Comparison of ENCODE assay signal across 26 cellular contexts in the genomic region with DNA sequence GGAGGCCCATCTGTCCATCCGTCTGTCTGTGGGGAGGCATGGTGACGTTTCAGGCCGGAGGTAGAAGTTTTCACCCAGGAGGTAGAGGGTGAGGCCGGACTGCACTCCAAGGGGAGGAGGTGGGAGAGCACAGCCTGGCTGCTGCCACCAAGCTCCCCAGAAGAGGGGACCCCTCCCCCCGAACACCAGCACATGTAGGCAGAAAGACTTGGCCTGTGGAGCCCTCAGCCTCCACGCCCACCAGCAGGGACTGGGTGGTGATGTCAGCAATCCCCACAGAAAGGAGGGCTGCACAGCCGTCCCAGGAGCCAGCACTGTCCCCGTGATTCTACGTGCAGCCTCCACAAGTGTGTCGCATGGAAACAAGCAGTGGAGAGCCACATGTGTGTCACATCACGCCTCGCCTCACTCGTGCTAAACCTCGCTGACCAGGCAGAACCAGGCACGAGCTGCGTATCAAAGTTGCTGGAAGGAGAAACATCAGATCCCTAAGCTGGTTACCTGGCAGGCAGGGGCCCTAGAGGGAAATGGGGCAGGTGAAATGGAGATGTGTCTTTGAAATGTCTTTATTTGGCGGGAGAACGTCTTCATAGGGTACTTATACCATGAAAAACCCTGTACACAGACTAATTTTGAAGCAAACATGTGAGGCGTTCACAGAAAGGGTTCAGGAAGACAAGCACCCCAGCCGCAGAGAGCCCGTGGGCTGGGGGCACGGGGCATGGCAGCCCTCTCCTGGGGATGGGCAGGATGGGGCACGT. TPM values are rescaled to one million over a fixed set of nuclear protein-coding genes. Genes with fewer than 3 reads are reported as not detected.
DNase-seq lines count a peak whose midpoint lies in the region; ATAC-seq and TF ChIP-seq lines count a peak whose summit lies in the region.
"Had no signal": no experiment of that assay in that cellular context is flagged by ENCODE, and none has a peak within 500 bp of the region (broad histone marks: within the 10 kb centered on the region; RNA-seq: fewer than 3 reads in every experiment).

No MANE protein-coding gene starts in this region.

- no peaks in the 10 kb centered on the region for H3F3A ChIP-seq in smooth muscle cell (ENCODE audit: low read depth)

- ATAC-seq in Right ventricle myocardium superior (ENCODE audit: poor library complexity) (no peak), GM21360 (IDR thresholded peaks at IDR 0.05; ENCODE audit: unreplicated experiment) (no peak), GM18520 (IDR thresholded peaks at IDR 0.05; ENCODE audit: unreplicated experiment) (no peak)
- ATAC-seq: stimulated activated memory B cell treated with anti-CD40 and anti-IgM and Interleukin-4, amounts not matched to agents 10 μg/mL and 1 μg/mL and 100 μg/mL, for 72 hours had no signal

- H3K36me3 ChIP-seq in cardiac muscle cell = no peaks in the 10 kb centered on the region
- H3K36me3 ChIP-seq in hepatocyte (replicated peaks; ENCODE audit: insufficient read depth, low read depth) = no peaks in the 10 kb centered on the region
- no peaks in the 10 kb centered on the region for H3K36me3 ChIP-seq in smooth muscle cell (ENCODE audit: low read depth)
- H3K36me3 ChIP-seq: sigmoid colon, uterus had no signal

- H3K27me3 ChIP-seq in cardiac muscle cell (no peaks in the 10 kb centered on the region), hepatocyte (no peaks in the 10 kb centered on the region), smooth muscle cell (ENCODE audit: low read depth) (no peaks in the 10 kb centered on the region)
- H3K27me3 ChIP-seq: dorsolateral prefrontal cortex, sigmoid colon, uterus had no signal

- WGBS in hepatocyte (ENCODE audit: low lambda C conversion rate, missing lambda C conversion rate) = 78% methylated on average over 23 of the region's 23 CpGs
- WGBS in smooth muscle cell (ENCODE audit: low lambda C conversion rate) = 77% methylated on average over 23 of the region's 23 CpGs

- H3K4me1 ChIP-seq in cardiac muscle cell (ENCODE audit: low read depth) = peaks cover 39% of the 10 kb centered on the region
- peaks cover 58% of the 10 kb centered on the region for H3K4me1 ChIP-seq in hepatocyte (ENCODE audit: insufficient read depth)
- peaks cover 18% of the 10 kb centered on the region for H3K4me1 ChIP-seq in smooth muscle cell (ENCODE audit: low read depth)

- no peaks in the 10 kb centered on the region for H3K9me3 ChIP-seq in cardiac muscle cell (ENCODE audit: low read depth)
- H3K9me3 ChIP-seq in hepatocyte (ENCODE audit: low read depth) = no peaks in the 10 kb centered on the region
- no peaks in the 10 kb centered on the region for H3K9me3 ChIP-seq in smooth muscle cell (replicated peaks; ENCODE audit: low read depth)
- H3K9me3 ChIP-seq: sigmoid colon, uterus had no signal

- H3K27ac ChIP-seq in cardiac muscle cell (peak overlapping the region; percentile 67), hepatocyte (peak overlapping the region; percentile 90), smooth muscle cell (ENCODE audit: low read depth) (no peak overlapping the region)
- H3K27ac ChIP-seq: dorsolateral prefrontal cortex, KMS-11, SK-N-MC, uterus had no signal

- no peaks in the 10 kb centered on the region for H3K9me3 Mint-ChIP-seq in activated T-helper 1 cell treated with anti-CD3 and anti-CD28 coated beads, Interleukin-12 subunit alpha, Interleukin-12 subunit beta, Interleukin-2, Interleukin-4 antibody, amounts not matched to agents 30 ng/mL and 10 ng/mL and 1 ng/mL, durations not matched to agents 14 hours and 24 hours and 36 hours
- H3K9me3 Mint-ChIP-seq: stimulated activated memory B cell treated with anti-CD40 and anti-IgM and Interleukin-4, amounts not matched to agents 10 μg/mL and 1 μg/mL and 100 μg/mL, for 72 hours had no signal

- DNase-seq in cardiac muscle cell (ENCODE audit: low read depth in 1 of 2, low spot score in 1 of 2) (no peak), Right ventricle myocardium superior (no peak), hepatocyte (ENCODE audit: low spot score) (no peak), smooth muscle cell (lab: John Stamatoyannopoulos, UW; ENCODE audit: unreplicated experiment) (no peak), NCI-H1694 (lab: John Stamatoyannopoulos, UW) (no peak)
- no peak for DNase-seq in activated T-helper 1 cell treated with anti-CD3 and anti-CD28 coated beads, Interleukin-12 subunit alpha, Interleukin-12 subunit beta, Interleukin-2, Interleukin-4 antibody, amounts not matched to agents 30 ng/mL and 10 ng/mL and 1 ng/mL, durations not matched to agents 14 hours and 24 hours and 36 hours (ENCODE audit: low spot score)
- DNase-seq: activated CD4-positive, alpha-beta T cell treated with anti-CD3 and anti-CD28 coated beads for 1 hour; activated CD8-positive, alpha-beta memory T cell treated with anti-CD3 and anti-CD28 coated beads for 24 hours; activated effector memory CD4-positive, alpha-beta T cell treated with anti-CD3 and anti-CD28 coated beads, Interleukin-2, amount 50 U/mL, for 16 hours; cerebellar nuclear complex; DMS153; dorsolateral prefrontal cortex; kidney glomerular epithelial cell; MM.1S; NCI-H1436; NCI-H446 treated with DMSO at 0.1 percent for 48 hours; RPMI8226; stimulated activated CD4-positive, alpha-beta T cell treated with anti-CD3 and anti-CD28 coated beads, Interleukin-4, amount 100 ng/mL, for 4 hours had no signal

- no peak overlapping the region for H3K4me2 ChIP-seq in hepatocyte
- peak overlapping the region; percentile 71 for H3K4me2 ChIP-seq in smooth muscle cell
- H3K4me2 ChIP-seq: KMS-11 had no signal

- no peak for TF ChIP-seq CTCF in cardiac muscle cell (IDR thresholded peaks at IDR 0.05; ENCODE audit: low read depth, low read length)
- no peak for TF ChIP-seq CTCF in hepatocyte (IDR thresholded peaks at IDR 0.05; ENCODE audit: poor library complexity)
- TF ChIP-seq CTCF in smooth muscle cell (IDR thresholded peaks at IDR 0.05; ENCODE audit: borderline replicate concordance, insufficient read depth, poor library complexity, severe bottlenecking) = no peak

- no peaks in the 10 kb centered on the region for H3K9me2 ChIP-seq in hepatocyte (replicated peaks; ENCODE audit: insufficient read depth)

- no peak overlapping the region for H2AFZ ChIP-seq in hepatocyte
- no peak overlapping the region for H2AFZ ChIP-seq in smooth muscle cell (ENCODE audit: low read depth)

- peaks cover 2% of the 10 kb centered on the region for H3K27me3 Mint-ChIP-seq in activated T-helper 1 cell treated with anti-CD3 and anti-CD28 coated beads, Interleukin-12 subunit alpha, Interleukin-12 subunit beta, Interleukin-2, Interleukin-4 antibody, amounts not matched to agents 30 ng/mL and 10 ng/mL and 1 ng/mL, durations not matched to agents 14 hours and 24 hours and 36 hours (ENCODE audit: insufficient read depth)
- H3K27me3 Mint-ChIP-seq: stimulated activated memory B cell treated with anti-CD40 and anti-IgM and Interleukin-4, amounts not matched to agents 10 μg/mL and 1 μg/mL and 100 μg/mL, for 72 hours had no signal

- no peaks in the 10 kb centered on the region for H3K36me3 Mint-ChIP-seq in activated T-helper 1 cell treated with anti-CD3 and anti-CD28 coated beads, Interleukin-12 subunit alpha, Interleukin-12 subunit beta, Interleukin-2, Interleukin-4 antibody, amounts not matched to agents 30 ng/mL and 10 ng/mL and 1 ng/mL, durations not matched to agents 14 hours and 24 hours and 36 hours (ENCODE audit: low read depth)
- H3K36me3 Mint-ChIP-seq: stimulated activated memory B cell treated with anti-CD40 and anti-IgM and Interleukin-4, amounts not matched to agents 10 μg/mL and 1 μg/mL and 100 μg/mL, for 72 hours had no signal

- H3K9ac ChIP-seq in smooth muscle cell (ENCODE audit: low read depth) = no peak overlapping the region
- H3K9ac ChIP-seq: KMS-11 had no signal

- H4K20me1 ChIP-seq in hepatocyte (ENCODE audit: insufficient read depth, poor library complexity, severe bottlenecking) (no peaks in the 10 kb centered on the region), smooth muscle cell (ENCODE audit: low read depth) (no peaks in the 10 kb centered on the region)

- H3K4me1 Mint-ChIP-seq in activated T-helper 1 cell treated with anti-CD3 and anti-CD28 coated beads, Interleukin-12 subunit alpha, Interleukin-12 subunit beta, Interleukin-2, Interleukin-4 antibody, amounts not matched to agents 30 ng/mL and 10 ng/mL and 1 ng/mL, durations not matched to agents 14 hours and 24 hours and 36 hours (ENCODE audit: low read depth) = no peaks in the 10 kb centered on the region

- H3K79me2 ChIP-seq in hepatocyte (no peaks in the 10 kb centered on the region), smooth muscle cell (ENCODE audit: low read depth) (no peaks in the 10 kb centered on the region)

- H3K4me3 ChIP-seq in cardiac muscle cell (no peak overlapping the region), hepatocyte (no peak overlapping the region), smooth muscle cell (no peak overlapping the region)
- H3K4me3 ChIP-seq: dorsolateral prefrontal cortex, lung, sigmoid colon, SK-N-MC, uterus had no signal

- peak overlapping the region; percentile 29 for H3K27ac Mint-ChIP-seq in activated T-helper 1 cell treated with anti-CD3 and anti-CD28 coated beads, Interleukin-12 subunit alpha, Interleukin-12 subunit beta, Interleukin-2, Interleukin-4 antibody, amounts not matched to agents 30 ng/mL and 10 ng/mL and 1 ng/mL, durations not matched to agents 14 hours and 24 hours and 36 hours
- H3K27ac Mint-ChIP-seq: stimulated activated memory B cell treated with anti-CD40 and anti-IgM and Interleukin-4, amounts not matched to agents 10 μg/mL and 1 μg/mL and 100 μg/mL, for 72 hours had no signal

- no peak overlapping the region for H3K4me3 Mint-ChIP-seq in activated T-helper 1 cell treated with anti-CD3 and anti-CD28 coated beads, Interleukin-12 subunit alpha, Interleukin-12 subunit beta, Interleukin-2, Interleukin-4 antibody, amounts not matched to agents 30 ng/mL and 10 ng/mL and 1 ng/mL, durations not matched to agents 14 hours and 24 hours and 36 hours
- H3K4me3 Mint-ChIP-seq: stimulated activated memory B cell treated with anti-CD40 and anti-IgM and Interleukin-4, amounts not matched to agents 10 μg/mL and 1 μg/mL and 100 μg/mL, for 72 hours had no signal

- intact Hi-C loops in Right ventricle myocardium superior (cut with DNase I) = no loop called here
- intact Hi-C loops in activated T-helper 1 cell treated with anti-CD3 and anti-CD28 coated beads, Interleukin-12 subunit alpha, Interleukin-12 subunit beta, Interleukin-2, Interleukin-4 antibody, amounts not matched to agents 30 ng/mL and 10 ng/mL and 1 ng/mL, durations not matched to agents 14 hours and 24 hours and 36 hours (cut with micrococcal nuclease) = no loop called here

RNA-seq across cellular contexts. Expression of gene CDKN1C, which starts 49.1 kb away (rescaled TPM):
- total RNA-seq in cardiac muscle cell (108 and 127 TPM in 2 replicates), Right ventricle myocardium superior (37.7 TPM), hepatocyte (411 and 470 TPM in 2 replicates), smooth muscle cell (171 and 194 TPM in 2 replicates)
- polyA plus RNA-seq in cardiac muscle cell (64.6 and 96.7 TPM in 2 replicates), hepatocyte (526 and 563 TPM in 2 replicates), smooth muscle cell (303 and 392 TPM in 2 replicates)
- total RNA-seq in activated T-helper 1 cell treated with anti-CD3 and anti-CD28 coated beads, Interleukin-12 subunit alpha, Interleukin-12 subunit beta, Interleukin-2, Interleukin-4 antibody, amounts not matched to agents 30 ng/mL and 10 ng/mL and 1 ng/mL, durations not matched to agents 14 hours and 24 hours and 36 hours = 3.1 and 3.9 TPM in 2 replicates
